In the genomic region with DNA sequence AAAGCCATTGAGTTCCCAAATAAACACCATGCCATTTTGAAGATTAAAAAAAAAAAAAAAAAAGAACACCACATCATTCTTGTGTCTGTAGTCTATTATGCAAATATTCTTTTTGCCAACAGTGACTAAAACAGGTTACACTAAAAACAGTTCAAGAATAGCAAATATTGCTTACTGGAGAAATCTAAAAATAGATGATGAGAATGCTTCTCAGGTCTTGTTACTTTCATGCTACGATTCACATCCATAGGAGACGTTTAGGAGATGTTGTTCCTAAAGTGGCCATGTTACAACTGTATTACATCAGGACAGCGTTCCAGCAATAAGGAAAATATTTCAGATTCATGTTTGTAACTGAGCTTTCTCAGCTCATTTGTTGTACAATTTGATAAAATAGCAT, we compare ENCODE assay signal across 27 cellular contexts.
"Had no signal": no experiment of that assay in that cellular context is flagged by ENCODE, and none has a peak within 500 bp of the region (broad histone marks: within the 10 kb centered on the region; RNA-seq: fewer than 3 reads in every experiment).

No MANE protein-coding gene starts in this region.

- H3K4me3 ChIP-seq: ascending aorta, body of pancreas, Peyer's patch, SJSA1 had no signal

- DNase-seq: activated CD4-positive, alpha-beta T cell treated with anti-CD3 and anti-CD28 coated beads for 48 hours; activated CD4-positive, alpha-beta T cell treated with anti-CD3 and anti-CD28 coated beads, Interleukin-2, amount 50 U/mL, for 4 hours; activated CD4-positive, CD25-positive, alpha-beta regulatory T cell treated with anti-CD3 and anti-CD28 coated beads, Interleukin-2, amount 50 U/mL, for 72 hours; activated CD8-positive, alpha-beta memory T cell treated with anti-CD3 and anti-CD28 coated beads, Interleukin-2, amount 50 U/mL, for 48 hours; activated CD8-positive, alpha-beta T cell treated with anti-CD3 and anti-CD28 coated beads, Interleukin-2, amount 10 ng/mL, durations not matched to agents 7 days and 5 days; activated naive CD4-positive, alpha-beta T cell; activated T-cell treated with anti-CD3 and anti-CD28 coated beads, Interleukin-2, amount 50 U/mL, for 1 hour; amniotic stem cell; body of pancreas; central memory CD4-positive, alpha-beta T cell; Kasumi-1; KBM-7; NCI-H1092 treated with DMSO at 0.1 percent for 48 hours; NCI-H1417 treated with DMSO at 0.1 percent for 48 hours; NCI-H1694; NCI-H2029 treated with DMSO at 0.1 percent for 48 hours; NCI-H2171 treated with DMSO at 0.1 percent for 48 hours; NCI-H226; NCI-H69; Peyer's patch; Right ventricle myocardium superior; SW 1271 had no signal

- H3K27ac ChIP-seq: ascending aorta, body of pancreas, Peyer's patch, RWPE1, SJSA1 had no signal

- H3K36me3 ChIP-seq: ascending aorta, Peyer's patch, SJSA1 had no signal

- ATAC-seq: activated CD8-positive, alpha-beta T cell treated with anti-CD3 and anti-CD28 coated beads, Interleukin-2, amount 10 ng/mL, durations not matched to agents 7 days and 5 days; body of pancreas; SK-N-SH treated with all-trans-retinoic acid at 6 μM for 48 hours; WTC11 had no signal

- H3K9me3 ChIP-seq: ascending aorta, body of pancreas, Peyer's patch, SJSA1 had no signal

- H3K27me3 ChIP-seq: ascending aorta, body of pancreas, Peyer's patch, SJSA1 had no signal
